In genomic region chr12:111222027-111222414, GRCh38 we compare ENCODE assay signal across 19 cellular contexts.
DNase-seq lines count a peak whose midpoint lies in the region; ATAC-seq, FAIRE-seq and TF ChIP-seq lines count a peak whose summit lies in the region.
"Had no signal": no experiment of that assay in that cellular context is flagged by ENCODE, and none has a peak within 500 bp of the region (broad histone marks: within the 10 kb centered on the region; RNA-seq: fewer than 3 reads in every experiment).

No MANE protein-coding gene starts in this region.

- H3K79me2 ChIP-seq in HepG2 (ENCODE audit: insufficient read depth, low read length) (no peaks in the 10 kb centered on the region), K562 (ENCODE audit: control insufficient read depth, insufficient read depth, low read length) (no peaks in the 10 kb centered on the region), neural cell (replicated peaks; ENCODE audit: insufficient read depth, low read length) (no peaks in the 10 kb centered on the region)

- H3K9me3 ChIP-seq in HepG2 (ENCODE audit: low read length) (no peaks in the 10 kb centered on the region), right lobe of liver (no peaks in the 10 kb centered on the region), K562 (replicated peaks; ENCODE audit: control insufficient read depth, insufficient read depth, low read depth, low read length) (no peaks in the 10 kb centered on the region), neural cell (ENCODE audit: low read length) (no peaks in the 10 kb centered on the region)
- H3K9me3 ChIP-seq: BE2C, Caco-2, HAP-1 had no signal

- CTCF ChIA-PET in HepG2 (lab: Yijun Ruan, JAX; ENCODE audit: low intra/inter-chr PET ratio, low total read pairs): no interaction called here
- CTCF ChIA-PET in K562 (lab: Yijun Ruan, JAX; ENCODE audit: low intra/inter-chr PET ratio): no interaction called here

- H3K36me3 ChIP-seq in HepG2 (replicated peaks in 1 of 2; ENCODE audit: control insufficient read depth in 1 of 2, insufficient read depth in 2 of 2, low read length in 2 of 2) (no peaks in the 10 kb centered on the region), right lobe of liver (peaks cover 0 to 15% (median 0%) of the 10 kb centered on the region in 4 donors), K562 (ENCODE audit: control insufficient read depth, insufficient read depth, low read length) (no peaks in the 10 kb centered on the region), neural cell (ENCODE audit: insufficient read depth, low read length) (no peaks in the 10 kb centered on the region)
- H3K36me3 ChIP-seq: BE2C, HAP-1 had no signal

- H3K27me3 Mint-ChIP-seq in natural killer cell treated with Interleukin-12 subunit alpha and Interleukin-12 subunit beta and Interleukin-15 and Interleukin-18, amount 100 ng/mL, for 72 hours: peaks cover 6 to 8% of the 10 kb centered on the region in 2 donors
- H3K27me3 Mint-ChIP-seq: CD4-positive, CD25-positive, alpha-beta regulatory T cell had no signal

- H3K4me2 ChIP-seq in HepG2 (ENCODE audit: low read depth, low read length) (no peak overlapping the region), K562 (ENCODE audit: insufficient read depth, low read length) (no peak overlapping the region), neural cell (ENCODE audit: low read length) (no peak overlapping the region)

- H3F3A ChIP-seq in neural cell (ENCODE audit: insufficient read depth, low read length, poor library complexity, severe bottlenecking): peaks cover 7% of the 10 kb centered on the region

- no peak overlapping the region for H3K4me3 Mint-ChIP-seq in natural killer cell treated with Interleukin-12 subunit alpha and Interleukin-12 subunit beta and Interleukin-15 and Interleukin-18, amount 100 ng/mL, for 72 hours
- H3K4me3 Mint-ChIP-seq: CD4-positive, CD25-positive, alpha-beta regulatory T cell had no signal

- H3K9ac ChIP-seq in HepG2 (ENCODE audit: insufficient read depth, low read depth, low read length) (no peak overlapping the region), K562 (ENCODE audit: insufficient read depth in 1 of 2, low read depth in 2 of 2, low read length in 2 of 2) (no peak overlapping the region), neural cell (ENCODE audit: low read length) (peak overlapping the region; percentile 7)

- H3K36me3 Mint-ChIP-seq in natural killer cell treated with Interleukin-12 subunit alpha and Interleukin-12 subunit beta and Interleukin-15 and Interleukin-18, amount 100 ng/mL, for 72 hours: no peaks in the 10 kb centered on the region
- H3K36me3 Mint-ChIP-seq: CD4-positive, CD25-positive, alpha-beta regulatory T cell had no signal

- DNase-seq in HepG2 (ENCODE audit: low spot score): no peak
- DNase-seq in right lobe of liver: no peak
- DNase-seq in K562 (ENCODE audit: extremely low read depth in 1 of 4, low spot score in 3 of 4): no peak
- no peak for DNase-seq in DMS 273 (lab: John Stamatoyannopoulos, UW; ENCODE audit: unreplicated experiment)
- no peak for DNase-seq in natural killer cell treated with Interleukin-12 subunit alpha and Interleukin-12 subunit beta and Interleukin-15 and Interleukin-18, amount 100 ng/mL, for 72 hours (ENCODE audit: low spot score)
- DNase-seq: 8988T; BE2C; C1 segment of cervical spinal cord; Caco-2; CD4-positive, CD25-positive, alpha-beta regulatory T cell; DMS153; DMS79 treated with DMSO at 0.1 percent for 48 hours; GF-D8; GOT3; KBM-7 had no signal

- H2AFZ ChIP-seq in HepG2 (ENCODE audit: low read length): no peak overlapping the region
- no peak overlapping the region for H2AFZ ChIP-seq in K562 (ENCODE audit: low read depth, low read length)
- no peak overlapping the region for H2AFZ ChIP-seq in neural cell (ENCODE audit: low read depth, low read length)

- intact Hi-C loops in HepG2 (cut with micrococcal nuclease; ENCODE audit: unreplicated experiment): no loop called here
- intact Hi-C loops in right lobe of liver (cut with DNase I): no loop called here
- intact Hi-C loops in K562 (cut with micrococcal nuclease): no loop called here

- TF ChIP-seq RAD21 in HepG2 (CRISPR knock-in tag; IDR thresholded peaks at IDR 0.05): no peak
- no peak for TF ChIP-seq RAD21 in K562 (CRISPR knock-in tag; conservative IDR thresholded peaks at IDR 0.05 in 1 of 2, IDR thresholded peaks at IDR 0.05 in 1 of 2)
- TF ChIP-seq RAD21 in neural cell (conservative IDR thresholded peaks at IDR 0.05): no peak

- no peak overlapping the region for H3K27ac Mint-ChIP-seq in natural killer cell treated with Interleukin-12 subunit alpha and Interleukin-12 subunit beta and Interleukin-15 and Interleukin-18, amount 100 ng/mL, for 72 hours

- H3K4me1 ChIP-seq in HepG2 (ENCODE audit: insufficient read depth, low read length) (no peaks in the 10 kb centered on the region), right lobe of liver (no peaks in the 10 kb centered on the region), K562 (replicated peaks in 1 of 2; ENCODE audit: control insufficient read depth in 2 of 2, insufficient read depth in 2 of 2, low read length in 2 of 2) (no peaks in the 10 kb centered on the region; a peak in 1 of 5 replicates)
- H3K4me1 ChIP-seq: Caco-2, HAP-1 had no signal

- no peaks in the 10 kb centered on the region for H3K9me1 ChIP-seq in K562 (ENCODE audit: control insufficient read depth, insufficient read depth, low read length)

- TF ChIP-seq EP300 in HepG2 (IDR thresholded peaks at IDR 0.05; ENCODE audit: low read depth in 2 of 2, low read length in 2 of 2): no peak
- TF ChIP-seq EP300 in HepG2 (CRISPR knock-in tag; IDR thresholded peaks at IDR 0.05; ENCODE audit: borderline replicate concordance): no peak
- no peak for TF ChIP-seq EP300 in K562 (IDR thresholded peaks at IDR 0.05; ENCODE audit: low read length)
- TF ChIP-seq EP300 in neural cell (conservative IDR thresholded peaks at IDR 0.05; ENCODE audit: poor library complexity, severe bottlenecking): no peak

- FAIRE-seq in HepG2 (lab: Jason Lieb, UNC) (no peak), K562 (lab: Jason Lieb, UNC) (no peak)
- FAIRE-seq: D721Med had no signal

- H3K27ac ChIP-seq in HepG2 (ENCODE audit: extremely low read length, insufficient read depth, low read length) (no peak overlapping the region), right lobe of liver (no peak overlapping the region), K562 (ENCODE audit: extremely low read depth, low read depth, low read length) (no peak overlapping the region), neural cell (ENCODE audit: low read length) (peak overlapping the region; percentile 17)

- H3K9me3 Mint-ChIP-seq in natural killer cell treated with Interleukin-12 subunit alpha and Interleukin-12 subunit beta and Interleukin-15 and Interleukin-18, amount 100 ng/mL, for 72 hours: no peaks in the 10 kb centered on the region
- H3K9me3 Mint-ChIP-seq: CD4-positive, CD25-positive, alpha-beta regulatory T cell had no signal

- BruUV-seq in HepG2 (replicated peaks; lab: Mats Ljungman, UMichigan): no TSS peak
- no TSS peak for BruUV-seq in K562 (replicated peaks; lab: Mats Ljungman, UMichigan)

- H3K9me2 ChIP-seq in neural cell (ENCODE audit: insufficient read depth, low read length): no peaks in the 10 kb centered on the region

- no peak overlapping the region for H3K4me3 ChIP-seq in HepG2 (replicated peaks in 1 of 3; ENCODE audit: insufficient read depth in 1 of 3, low read depth in 2 of 3, low read length in 3 of 3)
- H3K4me3 ChIP-seq in right lobe of liver: no peak overlapping the region
- H3K4me3 ChIP-seq in K562: no peak overlapping the region
- no peak overlapping the region for H3K4me3 ChIP-seq in neural cell (ENCODE audit: low read length)
- H3K4me3 ChIP-seq: HAP-1 had no signal

- in situ Hi-C loops in HepG2 (cut with HindIII; ENCODE audit: extremely low pct_ligation_motif_present, low pct_unique_long_range_greater_than_20kb) (no loop called here), K562 (cut with MboI) (no loop called here)

- H3K27me3 ChIP-seq in HepG2 (ENCODE audit: control insufficient read depth in 1 of 2, insufficient read depth in 2 of 2, low read length in 2 of 2) (peaks cover 0 to 15% of the 10 kb centered on the region in 2 experiments; a peak in 1 of 5 replicates), right lobe of liver (no peaks in the 10 kb centered on the region), K562 (ENCODE audit: control insufficient read depth in 2 of 2, insufficient read depth in 2 of 2, low read length in 2 of 2) (peaks cover 7 to 45% of the 10 kb centered on the region in 2 experiments), neural cell (ENCODE audit: insufficient read depth, low read depth, low read length) (no peaks in the 10 kb centered on the region)
- H3K27me3 ChIP-seq: BE2C had no signal

- no peaks in the 10 kb centered on the region for H3K4me1 Mint-ChIP-seq in natural killer cell treated with Interleukin-12 subunit alpha and Interleukin-12 subunit beta and Interleukin-15 and Interleukin-18, amount 100 ng/mL, for 72 hours (ENCODE audit: low read depth in 2 of 2)

- TF ChIP-seq CTCF in HepG2 (CRISPR knock-in tag; IDR thresholded peaks at IDR 0.05) (no peak), right lobe of liver (IDR thresholded peaks at IDR 0.05) (no peak), K562 (IDR thresholded peaks at IDR 0.05 in 2 of 3, conservative IDR thresholded peaks at IDR 0.05 in 1 of 3; ENCODE audit: insufficient read depth in 2 of 3, low read depth in 1 of 3, low read length in 3 of 3) (no peak), neural cell (IDR thresholded peaks at IDR 0.05; ENCODE audit: poor library complexity, severe bottlenecking) (no peak)

- 42% methylated on average over 6 of the region's 6 CpGs for WGBS in HepG2 (ENCODE audit: low lambda C conversion rate)
- WGBS in right lobe of liver (ENCODE audit: insufficient coverage, low coverage, low lambda C conversion rate, missing lambda C conversion rate): 74% methylated on average over 6 of the region's 6 CpGs
- 2% methylated on average over 6 of the region's 6 CpGs for WGBS in K562 (ENCODE audit: insufficient coverage, low coverage, missing lambda C conversion rate)

- H4K20me1 ChIP-seq in HepG2 (ENCODE audit: insufficient read depth, low read length) (no peaks in the 10 kb centered on the region), K562 (replicated peaks; ENCODE audit: control insufficient read depth, insufficient read depth, low read length) (peaks cover 17% of the 10 kb centered on the region), neural cell (ENCODE audit: insufficient read depth) (no peaks in the 10 kb centered on the region)

- ATAC-seq in HepG2 (no peak), right lobe of liver (no peak), K562 (no peak), HG03139 (IDR thresholded peaks at IDR 0.05; ENCODE audit: unreplicated experiment) (no peak)
- ATAC-seq in natural killer cell treated with Interleukin-12 subunit alpha and Interleukin-12 subunit beta and Interleukin-15 and Interleukin-18, amount 100 ng/mL, for 72 hours: no peak

- POLR2A ChIA-PET in HepG2 (lab: Yijun Ruan, JAX): no interaction called here
- POLR2A ChIA-PET in K562 (lab: Yijun Ruan, JAX): interaction anchor here (0.7 to 0.8 kb wide), 2 partner anchors 9 to 29 kb away, joined by 3 to 4 read pairs; no protein-coding TSS in a partner anchor

- TF ChIP-seq POLR2A in HepG2 (IDR thresholded peaks at IDR 0.05; ENCODE audit: insufficient read depth in 1 of 2, low read depth in 2 of 2, low read length in 2 of 2) (no peak), right lobe of liver (IDR thresholded peaks at IDR 0.05) (no peak), K562 (conservative IDR thresholded peaks at IDR 0.05) (no peak)

TF ChIP-seq in K562, 482 proteins besides CTCF, POLR2A, EP300 and RAD21 (continues in another document):
- no peak for TF ChIP-seq BRD4 (IDR thresholded peaks at IDR 0.05)

Comparison
In these comparisons a context has a peak if more than half of its experiments do, and no peak if none do; other contexts are left out.
1. Of the 241 proteins assayed by ChIP-seq in both HepG2 and K562: peak only in HepG2: none; only in K562: MAFG; in both: MAFF and MAFK; in neither: 238.